ENCODE assay signal across 1 cellular context in the genomic region with DNA sequence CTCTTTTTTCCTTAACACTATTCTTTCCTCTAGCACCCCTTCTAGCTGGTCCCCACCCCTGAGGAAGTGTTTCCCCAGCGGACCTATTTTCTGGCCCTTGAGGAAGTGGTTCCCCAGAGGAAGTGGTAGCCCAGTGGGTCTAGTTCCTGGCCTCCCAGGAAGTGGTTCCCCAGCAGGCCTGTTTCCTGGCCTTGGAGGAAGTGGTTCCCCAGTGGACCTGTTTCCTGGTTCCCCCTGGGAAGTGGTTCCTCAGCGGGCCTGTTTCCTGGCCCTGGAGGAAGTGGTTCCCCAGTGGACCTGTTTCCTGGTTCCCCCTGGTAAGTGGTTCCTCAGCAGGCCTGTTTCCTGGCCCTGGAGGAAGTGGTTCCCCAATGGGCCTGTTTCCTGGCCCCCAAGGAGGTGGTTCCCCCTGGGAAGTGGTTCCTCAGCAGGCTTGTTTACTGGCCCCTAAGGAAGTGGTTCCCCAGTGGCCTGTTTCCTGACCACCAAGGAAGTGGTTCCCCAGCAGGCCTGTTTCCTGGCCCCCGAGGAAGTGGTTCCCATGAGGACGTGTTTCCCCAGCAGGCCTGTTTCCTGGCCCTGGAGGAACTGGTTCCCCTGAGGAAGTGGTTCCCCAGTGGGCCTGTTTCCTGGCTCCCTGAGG.
A peak's percentile ranks its signal among the peaks of the same experiment; 100 is the strongest.
TF ChIP-seq lines count a peak whose summit lies in the region.

No MANE protein-coding gene starts in this region.

TF ChIP-seq in HEK293, 187 proteins besides CTCF, POLR2A, EP300 and RAD21:
- TF ChIP-seq, protein P1, sequence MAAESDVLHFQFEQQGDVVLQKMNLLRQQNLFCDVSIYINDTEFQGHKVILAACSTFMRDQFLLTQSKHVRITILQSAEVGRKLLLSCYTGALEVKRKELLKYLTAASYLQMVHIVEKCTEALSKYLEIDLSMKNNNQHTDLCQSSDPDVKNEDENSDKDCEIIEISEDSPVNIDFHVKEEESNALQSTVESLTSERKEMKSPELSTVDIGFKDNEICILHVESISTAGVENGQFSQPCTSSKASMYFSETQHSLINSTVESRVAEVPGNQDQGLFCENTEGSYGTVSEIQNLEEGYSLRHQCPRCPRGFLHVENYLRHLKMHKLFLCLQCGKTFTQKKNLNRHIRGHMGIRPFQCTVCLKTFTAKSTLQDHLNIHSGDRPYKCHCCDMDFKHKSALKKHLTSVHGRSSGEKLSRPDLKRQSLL (tag by site-specific recombination; IDR thresholded peaks at IDR 0.05) = no peak
- TF ChIP-seq, protein P2, sequence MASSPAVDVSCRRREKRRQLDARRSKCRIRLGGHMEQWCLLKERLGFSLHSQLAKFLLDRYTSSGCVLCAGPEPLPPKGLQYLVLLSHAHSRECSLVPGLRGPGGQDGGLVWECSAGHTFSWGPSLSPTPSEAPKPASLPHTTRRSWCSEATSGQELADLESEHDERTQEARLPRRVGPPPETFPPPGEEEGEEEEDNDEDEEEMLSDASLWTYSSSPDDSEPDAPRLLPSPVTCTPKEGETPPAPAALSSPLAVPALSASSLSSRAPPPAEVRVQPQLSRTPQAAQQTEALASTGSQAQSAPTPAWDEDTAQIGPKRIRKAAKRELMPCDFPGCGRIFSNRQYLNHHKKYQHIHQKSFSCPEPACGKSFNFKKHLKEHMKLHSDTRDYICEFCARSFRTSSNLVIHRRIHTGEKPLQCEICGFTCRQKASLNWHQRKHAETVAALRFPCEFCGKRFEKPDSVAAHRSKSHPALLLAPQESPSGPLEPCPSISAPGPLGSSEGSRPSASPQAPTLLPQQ (tag by site-specific recombination; IDR thresholded peaks at IDR 0.05) = no peak
- TF ChIP-seq ZNF423 (tag by site-specific recombination; IDR thresholded peaks at IDR 0.05) (no peak), GLI4 (tag by site-specific recombination; IDR thresholded peaks at IDR 0.05) (no peak), MEIS1 (CRISPR knock-in tag; IDR thresholded peaks at IDR 0.05; ENCODE audit: borderline replicate concordance) (no peak), ZNF548 (tag by site-specific recombination; IDR thresholded peaks at IDR 0.05) (no peak)
- TF ChIP-seq, protein P3, sequence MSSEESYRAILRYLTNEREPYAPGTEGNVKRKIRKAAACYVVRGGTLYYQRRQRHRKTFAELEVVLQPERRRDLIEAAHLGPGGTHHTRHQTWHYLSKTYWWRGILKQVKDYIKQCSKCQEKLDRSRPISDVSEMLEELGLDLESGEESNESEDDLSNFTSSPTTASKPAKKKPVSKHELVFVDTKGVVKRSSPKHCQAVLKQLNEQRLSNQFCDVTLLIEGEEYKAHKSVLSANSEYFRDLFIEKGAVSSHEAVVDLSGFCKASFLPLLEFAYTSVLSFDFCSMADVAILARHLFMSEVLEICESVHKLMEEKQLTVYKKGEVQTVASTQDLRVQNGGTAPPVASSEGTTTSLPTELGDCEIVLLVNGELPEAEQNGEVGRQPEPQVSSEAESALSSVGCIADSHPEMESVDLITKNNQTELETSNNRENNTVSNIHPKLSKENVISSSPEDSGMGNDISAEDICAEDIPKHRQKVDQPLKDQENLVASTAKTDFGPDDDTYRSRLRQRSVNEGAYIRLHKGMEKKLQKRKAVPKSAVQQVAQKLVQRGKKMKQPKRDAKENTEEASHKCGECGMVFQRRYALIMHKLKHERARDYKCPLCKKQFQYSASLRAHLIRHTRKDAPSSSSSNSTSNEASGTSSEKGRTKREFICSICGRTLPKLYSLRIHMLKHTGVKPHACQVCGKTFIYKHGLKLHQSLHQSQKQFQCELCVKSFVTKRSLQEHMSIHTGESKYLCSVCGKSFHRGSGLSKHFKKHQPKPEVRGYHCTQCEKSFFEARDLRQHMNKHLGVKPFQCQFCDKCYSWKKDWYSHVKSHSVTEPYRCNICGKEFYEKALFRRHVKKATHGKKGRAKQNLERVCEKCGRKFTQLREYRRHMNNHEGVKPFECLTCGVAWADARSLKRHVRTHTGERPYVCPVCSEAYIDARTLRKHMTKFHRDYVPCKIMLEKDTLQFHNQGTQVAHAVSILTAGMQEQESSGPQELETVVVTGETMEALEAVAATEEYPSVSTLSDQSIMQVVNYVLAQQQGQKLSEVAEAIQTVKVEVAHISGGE (tag by site-specific recombination; conservative IDR thresholded peaks at IDR 0.05; ENCODE audit: low read depth) = peak; percentile 40; the same call in 1 of the 2 replicates
- TF ChIP-seq, protein P4, sequence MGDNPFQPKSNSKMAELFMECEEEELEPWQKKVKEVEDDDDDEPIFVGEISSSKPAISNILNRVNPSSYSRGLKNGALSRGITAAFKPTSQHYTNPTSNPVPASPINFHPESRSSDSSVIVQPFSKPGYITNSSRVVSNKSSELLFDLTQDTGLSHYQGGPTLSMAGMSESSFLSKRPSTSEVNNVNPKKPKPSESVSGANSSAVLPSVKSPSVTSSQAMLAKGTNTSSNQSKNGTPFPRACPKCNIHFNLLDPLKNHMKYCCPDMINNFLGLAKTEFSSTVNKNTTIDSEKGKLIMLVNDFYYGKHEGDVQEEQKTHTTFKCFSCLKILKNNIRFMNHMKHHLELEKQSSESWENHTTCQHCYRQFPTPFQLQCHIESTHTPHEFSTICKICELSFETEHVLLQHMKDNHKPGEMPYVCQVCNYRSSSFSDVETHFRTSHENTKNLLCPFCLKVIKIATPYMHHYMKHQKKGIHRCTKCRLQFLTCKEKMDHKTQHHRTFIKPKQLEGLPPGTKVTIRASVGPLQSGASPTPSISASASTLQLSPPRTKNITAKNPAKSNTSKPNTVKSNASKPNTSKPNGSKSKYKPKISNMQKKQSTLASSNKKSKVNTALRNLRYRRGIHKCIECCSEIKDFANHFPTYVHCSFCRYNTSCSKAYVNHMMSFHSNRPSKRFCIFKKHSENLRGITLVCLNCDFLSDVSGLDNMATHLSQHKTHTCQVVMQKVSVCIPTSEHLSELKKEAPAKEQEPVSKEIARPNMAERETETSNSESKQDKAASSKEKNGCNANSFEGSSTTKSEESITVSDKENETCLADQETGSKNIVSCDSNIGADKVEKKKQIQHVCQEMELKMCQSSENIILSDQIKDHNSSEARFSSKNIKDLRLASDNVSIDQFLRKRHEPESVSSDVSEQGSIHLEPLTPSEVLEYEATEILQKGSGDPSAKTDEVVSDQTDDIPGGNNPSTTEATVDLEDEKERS (tag by site-specific recombination; IDR thresholded peaks at IDR 0.05) = no peak
TF ChIP-seq in HEK293: peak in this region for 1.
